Comparison of ENCODE assay signal across 8 cellular contexts in genomic region chr1:169326644-169327316, GRCh38. TPM values are rescaled to one million over a fixed set of nuclear protein-coding genes. Genes with fewer than 3 reads are reported as not detected.
A peak's percentile ranks its signal among the peaks of the same experiment; 100 is the strongest.
DNase-seq lines count a peak whose midpoint lies in the region; ATAC-seq and TF ChIP-seq lines count a peak whose summit lies in the region.

No MANE protein-coding gene starts in this region.

- H4K20me1 ChIP-seq in IMR-90 (ENCODE audit: insufficient read depth, low read length), result no peaks in the 10 kb centered on the region

- no peak for TF ChIP-seq CTCF in IMR-90 (conservative IDR thresholded peaks at IDR 0.05; ENCODE audit: low read depth, low read length)
- no peak for TF ChIP-seq CTCF in stomach (IDR thresholded peaks at IDR 0.05)

- H3K56ac ChIP-seq in IMR-90 (ENCODE audit: extremely low read depth, insufficient read depth, low read length), result no peak overlapping the region

- H2BK5ac ChIP-seq in IMR-90 (ENCODE audit: low read depth, low read length, poor library complexity, severe bottlenecking), result no peak overlapping the region

- no peak for TF ChIP-seq EP300 in stomach (IDR thresholded peaks at IDR 0.05)

- peaks cover 6 to 7% of the 10 kb centered on the region in 2 experiments; a peak in 3 of 4 replicates for H3K79me1 ChIP-seq in IMR-90 (ENCODE audit: low read depth in 1 of 2, low read length in 2 of 2)

- H2AFZ ChIP-seq in IMR-90 (replicated peaks; ENCODE audit: low read length, poor library complexity), result no peak overlapping the region

- no peak overlapping the region; the same call in 1 of the 2 replicates for H2BK20ac ChIP-seq in IMR-90 (ENCODE audit: low read depth, low read length)

- BruUV-seq in IMR-90 (replicated peaks; lab: Mats Ljungman, UMichigan), result no TSS peak

- H3K4ac ChIP-seq in IMR-90 (ENCODE audit: low read depth, low read length), result no peak overlapping the region

- no peaks in the 10 kb centered on the region for H3K27me3 ChIP-seq in IMR-90 (ENCODE audit: control insufficient read depth, insufficient read depth, low read length)
- no peaks in the 10 kb centered on the region for H3K27me3 ChIP-seq in stomach

- no peak overlapping the region for H3K23ac ChIP-seq in IMR-90 (ENCODE audit: low read depth, low read length)

- DNase-seq in IMR-90 (peak; percentile 59), fibroblast of peridontal ligament (ENCODE audit: extremely low read depth) (peak; percentile 36), mesenteric fat pad (ENCODE audit: low spot score) (no peak), stomach (no peak), NCI-H1048 (lab: John Stamatoyannopoulos, UW) (no peak), SW480 (ENCODE audit: low spot score) (no peak)

- H3K4me2 ChIP-seq in IMR-90 (ENCODE audit: low read depth, low read length), result no peak overlapping the region

- H3K4me1 ChIP-seq in IMR-90 (ENCODE audit: control insufficient read depth, insufficient read depth, low read length), result no peaks in the 10 kb centered on the region
- H3K4me1 ChIP-seq in stomach, result peaks cover 0 to 7% (median 0%) of the 10 kb centered on the region in 4 donors

- H3K4me3 ChIP-seq in IMR-90 (ENCODE audit: insufficient read depth, low read depth, low read length), result no peak overlapping the region
- no peak overlapping the region for H3K4me3 ChIP-seq in stomach

- H3K9me1 ChIP-seq in IMR-90 (ENCODE audit: insufficient read depth, low read length), result 0 out of 2 replicates have a peak, but pooled peaks cover 3% of the 10 kb centered on the region

- H3K27ac ChIP-seq in IMR-90 (ENCODE audit: insufficient read depth, low read length) (no peak overlapping the region), stomach (no peak overlapping the region)

- no peak overlapping the region for H3K14ac ChIP-seq in IMR-90 (replicated peaks; ENCODE audit: low read depth, low read length)

- no peak overlapping the region for H4K5ac ChIP-seq in IMR-90 (ENCODE audit: low read depth, low read length)

- H2BK120ac ChIP-seq in IMR-90 (ENCODE audit: low read depth, low read length), result no peak overlapping the region

- H2BK15ac ChIP-seq in IMR-90 (ENCODE audit: low read depth, low read length), result no peak overlapping the region

- no peak overlapping the region for H4K8ac ChIP-seq in IMR-90 (ENCODE audit: low read depth in 2 of 2, low read length in 2 of 2)

- dilution Hi-C loops in IMR-90 (cut with HindIII; ENCODE audit: low sequenced_read_pairs, unreplicated experiment), result no loop called here

- no peak overlapping the region for H2AK5ac ChIP-seq in IMR-90 (ENCODE audit: low read depth, low read length)

- H3K9me3 ChIP-seq in IMR-90 (ENCODE audit: control insufficient read depth, insufficient read depth, low read length), result no peaks in the 10 kb centered on the region
- H3K9me3 ChIP-seq in stomach, result peaks cover 0 to 7% (median 0%) of the 10 kb centered on the region in 4 donors

- no peak overlapping the region for H3K9ac ChIP-seq in IMR-90 (ENCODE audit: low read depth, low read length)

- intact Hi-C loops in IMR-90 (cut with micrococcal nuclease) (loop anchor here (5.0 kb wide), 1 partner anchor 219 kb away; the partner anchor contains the start of gene ATP1B1), stomach (cut with DNase I; ENCODE audit: low total_unique reads) (no loop called here)

- TF ChIP-seq POLR2A in GM18505 (IDR thresholded peaks at IDR 0.05; ENCODE audit: borderline replicate concordance, extremely low read depth, insufficient read depth, insufficient read length) (no peak), IMR-90 (IDR thresholded peaks at IDR 0.05; ENCODE audit: low read depth, low read length) (no peak), stomach (IDR thresholded peaks at IDR 0.05) (no peak)

- POLR2A ChIA-PET in IMR-90 (lab: Charles Lee; ENCODE audit: unreplicated experiment), result no interaction called here

- H2AK9ac ChIP-seq in IMR-90 (replicated peaks; ENCODE audit: low read depth, low read length, poor library complexity), result no peak overlapping the region

- no peak for TF ChIP-seq RAD21 in IMR-90 (IDR thresholded peaks at IDR 0.05; ENCODE audit: low read length)

- H4K91ac ChIP-seq in IMR-90 (ENCODE audit: insufficient read depth, low read depth, low read length), result no peak overlapping the region

- ATAC-seq in GM18505 (IDR thresholded peaks at IDR 0.05; ENCODE audit: unreplicated experiment), result peak; percentile 89
- ATAC-seq in GM21737 (IDR thresholded peaks at IDR 0.05; ENCODE audit: unreplicated experiment), result peak; percentile 91
- peak; percentile 75; the same call in 1 of the 2 replicates for ATAC-seq in IMR-90 (ENCODE audit: low read depth)

- CTCF ChIA-PET in IMR-90 (lab: Yijun Ruan, JAX), result no interaction called here

- in situ Hi-C loops in IMR-90 (cut with MboI; ENCODE audit: low sequenced_read_pairs), result no loop called here

- H3K18ac ChIP-seq in IMR-90 (ENCODE audit: low read depth, low read length), result no peak overlapping the region

- no peaks in the 10 kb centered on the region for H3K36me3 ChIP-seq in IMR-90 (ENCODE audit: control insufficient read depth, insufficient read depth, low read length)
- H3K36me3 ChIP-seq in stomach, result no peaks in the 10 kb centered on the region

TF ChIP-seq in IMR-90, 13 proteins besides CTCF, POLR2A, EP300 and RAD21:
- TF ChIP-seq RCOR1 (IDR thresholded peaks at IDR 0.05; ENCODE audit: insufficient replicate concordance, low read length) (no peak), MXI1 (IDR thresholded peaks at IDR 0.05; ENCODE audit: borderline replicate concordance, low read depth, low read length) (no peak), CHD1 (IDR thresholded peaks at IDR 0.05; ENCODE audit: low read depth, low read length) (no peak), RFX5 (IDR thresholded peaks at IDR 0.05; ENCODE audit: low read depth, low read length) (no peak), CEBPB (IDR thresholded peaks at IDR 0.05; ENCODE audit: low read depth, low read length) (no peak), MAZ (IDR thresholded peaks at IDR 0.05; ENCODE audit: borderline replicate concordance, low read depth, low read length) (no peak), MAFK (IDR thresholded peaks at IDR 0.05; ENCODE audit: low read depth, low read length) (no peak), ELK1 (IDR thresholded peaks at IDR 0.05; ENCODE audit: borderline replicate concordance, low read depth, low read length) (no peak), NFE2L2 (IDR thresholded peaks at IDR 0.05; ENCODE audit: low read depth, low read length) (no peak)

RNA-seq across cellular contexts. Expression of gene NME7, which starts 40.8 kb away (rescaled TPM):
- 18.3 and 44.4 TPM in 2 replicates for total RNA-seq in IMR-90 (2012; rRNA removed)
- polyA plus RNA-seq in IMR-90 (2012; rRNA removed), result 14.6 and 22.4 TPM in 2 replicates
- 2.4 and 3.8 TPM in 2 replicates for polyA plus RNA-seq in IMR-90 (2012; cell fraction: cytosol; rRNA removed)
- 0.62 and 4.6 TPM in 2 replicates for polyA plus RNA-seq in IMR-90 (2012; cell fraction: nucleus; rRNA removed; ENCODE audit: low replicate concordance)
- 10.8 TPM for total RNA-seq in mesenteric fat pad
- total RNA-seq in stomach, result 10 to 100 TPM in 2 of 5 donors, 1 to 10 TPM in 2, not detected in 1; 7.6 to 44.3 (median 14.9) TPM
- 10 to 100 TPM in 1 of 3 donors, 1 to 10 TPM in 2; 7.8 to 10.1 (median 7.9) TPM for polyA plus RNA-seq in stomach

RNA-seq across cellular contexts. Expression of gene BLZF1, which starts 41.2 kb away (rescaled TPM):
- total RNA-seq in IMR-90 (2012; rRNA removed) (24.2 and 38.9 TPM in 2 replicates), mesenteric fat pad (21.4 TPM), stomach (10 to 100 TPM in 4 of 5 donors, 1 to 10 TPM in 1; 8.2 to 35.8 (median 10.7) TPM)
- polyA plus RNA-seq in IMR-90 (2012; rRNA removed) (11.4 and 14.2 TPM in 2 replicates), stomach (10 to 100 TPM in 1 of 3 donors, 1 to 10 TPM in 2; 9.1 to 11.6 (median 9.3) TPM)
- polyA plus RNA-seq in IMR-90 (2012; cell fraction: cytosol; rRNA removed), result 0.90 and 2.4 TPM in 2 replicates
- polyA plus RNA-seq in IMR-90 (2012; cell fraction: nucleus; rRNA removed; ENCODE audit: low replicate concordance), result 0.88 and 15.0 TPM in 2 replicates

Comparison
In these comparisons a context has a peak if more than half of its experiments do, and no peak if none do; other contexts are left out.
1. DNase-seq: peak in IMR-90 (single experiment) and fibroblast of peridontal ligament (single experiment); none in mesenteric fat pad (single experiment), stomach (single experiment), NCI-H1048 (single experiment) and SW480 (single experiment).
2. Peak in every context shown above with its lines, with median percentiles within 50 percentile points of each other: ATAC-seq.